ENCODE assay signal across 25 cellular contexts in the genomic region with DNA sequence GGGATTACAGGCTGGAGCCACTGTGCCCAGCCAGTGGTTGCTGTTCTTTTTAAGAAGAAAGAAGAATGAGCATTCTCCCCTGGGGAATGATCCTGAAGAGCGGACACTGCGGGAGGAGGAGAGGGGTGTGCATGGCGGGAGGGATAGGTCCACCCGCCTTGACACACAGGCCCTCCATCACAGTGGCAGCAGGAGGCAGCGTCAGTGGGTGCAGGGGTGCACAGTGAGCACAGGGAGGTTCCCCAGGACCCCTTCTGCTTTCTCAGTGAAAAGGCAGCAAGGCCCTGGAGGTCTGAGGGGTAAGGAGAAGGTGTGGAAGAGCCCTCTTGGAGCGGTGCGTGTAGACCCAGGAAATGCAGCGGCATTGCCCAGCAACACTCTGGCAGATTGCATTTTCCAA.
"Had no signal": no experiment of that assay in that cellular context is flagged by ENCODE, and none has a peak within 500 bp of the region (broad histone marks: within the 10 kb centered on the region; RNA-seq: fewer than 3 reads in every experiment).

No MANE protein-coding gene starts in this region.

- H3K36me3 Mint-ChIP-seq: activated CD4-positive, alpha-beta memory T cell treated with anti-CD3 and anti-CD28 coated beads for 36 hours; natural killer cell treated with Interleukin-12 subunit alpha and Interleukin-12 subunit beta and Interleukin-15 and Interleukin-18, amount 100 ng/mL, for 72 hours had no signal

- H3K79me2 ChIP-seq: hepatocyte had no signal

- H3K4me3 ChIP-seq: colonic mucosa, gastrocnemius medialis, hepatocyte, mucosa of descending colon, pancreas, prostate gland, smooth muscle cell, stomach, thyroid gland, upper lobe of left lung had no signal

- H3K27ac Mint-ChIP-seq: activated CD4-positive, alpha-beta memory T cell treated with anti-CD3 and anti-CD28 coated beads for 36 hours; activated CD4-positive, alpha-beta T cell treated with anti-CD3 and anti-CD28 coated beads, Interleukin-2, amount 10 ng/mL, durations not matched to agents 24 days and 14 days; activated naive CD4-positive, alpha-beta T cell treated with anti-CD3 and anti-CD28 coated beads, Interleukin-2, amount 50 U/mL, for 72 hours; natural killer cell treated with Interleukin-12 subunit alpha and Interleukin-12 subunit beta and Interleukin-15 and Interleukin-18, amount 100 ng/mL, for 72 hours; stimulated activated naive B cell treated with anti-CD40 and anti-IgM and Interleukin-4, amounts not matched to agents 10 μg/mL and 1 μg/mL and 100 μg/mL, for 72 hours; T-helper 2 cell treated with Interferon-gamma antibody and Interleukin-4, amounts not matched to agents 5 μg/mL and 100 μg/mL, for 36 hours had no signal

- H3K4me1 ChIP-seq: colonic mucosa, prostate gland had no signal

- H3K4me2 ChIP-seq: hepatocyte, smooth muscle cell had no signal

- DNase-seq: activated CD4-positive, alpha-beta memory T cell treated with anti-CD3 and anti-CD28 coated beads for 36 hours; activated CD4-positive, alpha-beta T cell treated with anti-CD3 and anti-CD28 coated beads, Interleukin-2, amount 10 ng/mL, durations not matched to agents 24 days and 14 days; activated CD8-positive, alpha-beta memory T cell treated with anti-CD3 and anti-CD28 coated beads, Interleukin-2, amount 50 U/mL, for 4 hours; activated T-cell treated with anti-CD3 and anti-CD28 coated beads, Interleukin-2, amount 50 U/mL, for 1 hour; colonic mucosa; effector memory CD4-positive, alpha-beta T cell; erythroblast; gastrocnemius medialis; islet precursor cell; left ventricle myocardium superior; mucosa of descending colon; stimulated activated CD4-positive, alpha-beta T cell treated with anti-CD3 and anti-CD28 coated beads, Interleukin-15, amount 100 ng/mL, for 24 hours; stimulated activated CD4-positive, alpha-beta T cell treated with anti-CD3 and anti-CD28 coated beads, Interleukin-2, amount 100 ng/mL, for 24 hours; stimulated activated naive B cell treated with anti-CD40 and anti-IgM and Interleukin-4, amounts not matched to agents 10 μg/mL and 1 μg/mL and 100 μg/mL, for 72 hours; stomach; T-helper 1 cell; thyroid gland; upper lobe of left lung had no signal

- ATAC-seq: activated naive CD4-positive, alpha-beta T cell treated with anti-CD3 and anti-CD28 coated beads, Interleukin-2, amount 50 U/mL, for 72 hours; gastrocnemius medialis; left ventricle myocardium superior; mucosa of descending colon; natural killer cell treated with Interleukin-12 subunit alpha and Interleukin-12 subunit beta and Interleukin-15 and Interleukin-18, amount 100 ng/mL, for 72 hours; pancreas; stimulated activated naive B cell treated with anti-CD40 and anti-IgM and Interleukin-4, amounts not matched to agents 10 μg/mL and 1 μg/mL and 100 μg/mL, for 72 hours had no signal

- H3K9me3 ChIP-seq: colonic mucosa, gastrocnemius medialis, mucosa of descending colon, pancreas, prostate gland, thyroid gland, upper lobe of left lung had no signal

- H3K4me3 Mint-ChIP-seq: activated CD4-positive, alpha-beta memory T cell treated with anti-CD3 and anti-CD28 coated beads for 36 hours; activated CD4-positive, alpha-beta T cell treated with anti-CD3 and anti-CD28 coated beads, Interleukin-2, amount 10 ng/mL, durations not matched to agents 24 days and 14 days; natural killer cell treated with Interleukin-12 subunit alpha and Interleukin-12 subunit beta and Interleukin-15 and Interleukin-18, amount 100 ng/mL, for 72 hours; stimulated activated naive B cell treated with anti-CD40 and anti-IgM and Interleukin-4, amounts not matched to agents 10 μg/mL and 1 μg/mL and 100 μg/mL, for 72 hours; T-helper 2 cell treated with Interferon-gamma antibody and Interleukin-4, amounts not matched to agents 5 μg/mL and 100 μg/mL, for 36 hours had no signal

- H3K27me3 ChIP-seq: colonic mucosa, gastrocnemius medialis, hepatocyte, pancreas, stomach, thyroid gland, upper lobe of left lung had no signal

- H3K27ac ChIP-seq: colonic mucosa, gastrocnemius medialis, hepatocyte, pancreas, prostate gland, thyroid gland had no signal

- H2AFZ ChIP-seq: hepatocyte had no signal

- H3K9me3 Mint-ChIP-seq: activated CD4-positive, alpha-beta T cell treated with anti-CD3 and anti-CD28 coated beads, Interleukin-2, amount 10 ng/mL, durations not matched to agents 24 days and 14 days; natural killer cell treated with Interleukin-12 subunit alpha and Interleukin-12 subunit beta and Interleukin-15 and Interleukin-18, amount 100 ng/mL, for 72 hours; T-helper 2 cell treated with Interferon-gamma antibody and Interleukin-4, amounts not matched to agents 5 μg/mL and 100 μg/mL, for 36 hours had no signal

- H3K4me1 Mint-ChIP-seq: stimulated activated naive B cell treated with anti-CD40 and anti-IgM and Interleukin-4, amounts not matched to agents 10 μg/mL and 1 μg/mL and 100 μg/mL, for 72 hours had no signal

- H3K36me3 ChIP-seq: colonic mucosa, gastrocnemius medialis, pancreas, prostate gland, stomach, thyroid gland, upper lobe of left lung had no signal

- H3K27me3 Mint-ChIP-seq: activated CD4-positive, alpha-beta memory T cell treated with anti-CD3 and anti-CD28 coated beads for 36 hours; natural killer cell treated with Interleukin-12 subunit alpha and Interleukin-12 subunit beta and Interleukin-15 and Interleukin-18, amount 100 ng/mL, for 72 hours had no signal
